Comparison of ENCODE assay signal across 19 cellular contexts in the genomic region with DNA sequence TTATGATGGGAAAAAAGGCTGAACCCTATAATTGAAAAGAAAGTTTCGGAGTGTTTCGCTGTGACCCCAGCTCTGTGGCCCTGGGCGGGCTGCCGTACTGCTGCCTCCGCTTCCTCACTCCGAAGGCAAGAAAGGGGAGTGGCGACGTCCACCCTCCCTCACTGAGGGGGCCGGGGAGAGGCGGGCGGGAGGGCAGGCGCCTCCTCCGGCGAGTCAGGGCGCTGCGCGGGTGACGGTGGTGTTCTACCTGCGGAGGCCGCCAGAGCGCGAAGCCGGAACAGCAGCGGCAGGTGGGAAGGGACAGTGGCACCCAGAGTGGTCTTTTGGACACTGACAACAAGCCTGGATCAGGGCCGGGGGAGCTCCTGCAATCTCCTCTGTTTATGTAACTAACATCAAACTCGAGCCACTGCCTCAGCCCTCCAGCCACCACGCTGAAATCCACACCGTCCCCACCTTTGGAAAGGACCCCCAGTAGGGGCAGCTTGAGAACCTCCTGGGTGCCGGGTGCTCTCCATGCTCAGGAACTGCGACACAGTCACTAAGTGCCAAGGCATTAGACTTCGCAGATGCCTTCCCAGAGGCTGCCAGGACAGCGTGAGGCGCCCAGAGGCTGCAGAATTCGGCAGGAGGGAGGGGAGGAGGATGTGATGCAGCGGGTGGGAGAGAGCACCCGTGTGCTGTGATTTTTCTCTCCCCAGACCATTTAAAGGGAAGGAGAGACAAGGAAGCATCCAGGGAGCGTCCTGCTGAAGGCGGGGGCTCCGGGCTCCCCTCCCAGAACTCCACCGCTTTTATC. TPM values are rescaled to one million over a fixed set of nuclear protein-coding genes. Genes with fewer than 3 reads are reported as not detected.
DNase-seq lines count a peak whose midpoint lies in the region; ATAC-seq and TF ChIP-seq lines count a peak whose summit lies in the region.
"Had no signal": no experiment of that assay in that cellular context is flagged by ENCODE, and none has a peak within 500 bp of the region (broad histone marks: within the 10 kb centered on the region; RNA-seq: fewer than 3 reads in every experiment).

No MANE protein-coding gene starts in this region.

- H3K4me3 Mint-ChIP-seq in WTC11: no peak overlapping the region
- H3K4me3 Mint-ChIP-seq: CD8-positive, alpha-beta memory T cell; memory B cell; naive thymus-derived CD8-positive, alpha-beta T cell; stimulated activated naive CD8-positive, alpha-beta T cell treated with anti-CD3 and anti-CD28 coated beads, Interleukin-15, Interleukin-2, amounts not matched to agents 100 ng/mL and 50 ng/mL, for 24 hours; T-cell had no signal

- H3K27me3 Mint-ChIP-seq in WTC11 (ENCODE audit: low read depth): no peaks in the 10 kb centered on the region
- H3K27me3 Mint-ChIP-seq: CD8-positive, alpha-beta memory T cell; memory B cell; naive thymus-derived CD8-positive, alpha-beta T cell; stimulated activated naive CD8-positive, alpha-beta T cell treated with anti-CD3 and anti-CD28 coated beads, Interleukin-15, Interleukin-2, amounts not matched to agents 100 ng/mL and 50 ng/mL, for 24 hours; T-cell had no signal

- peak; percentile 20; the same call in 1 of the 2 replicates for TF ChIP-seq CTCF in WTC11 (IDR thresholded peaks at IDR 0.05)
- peak; percentile 18 for TF ChIP-seq CTCF in epithelial cell of proximal tubule (conservative IDR thresholded peaks at IDR 0.05; ENCODE audit: low read depth, low read length)

- DNase-seq in WTC11 (ENCODE audit: low spot score) (peak; percentile 80), epithelial cell of proximal tubule (ENCODE audit: low read depth) (no peak), iPS-NIHi7 (ENCODE audit: extremely low spot score) (peak; percentile 89), posterior vena cava (ENCODE audit: low spot score) (peak; percentile 68), NCI-H146 treated with DMSO at 0.1 percent for 48 hours (lab: John Stamatoyannopoulos, UW; ENCODE audit: unreplicated experiment) (no peak)
- no peak for DNase-seq in activated CD8-positive, alpha-beta memory T cell treated with anti-CD3 and anti-CD28 coated beads for 24 hours
- DNase-seq: activated naive CD4-positive, alpha-beta T cell; CD8-positive, alpha-beta memory T cell; colonic mucosa; DMS79; GM23248; naive thymus-derived CD8-positive, alpha-beta T cell; NCI-H1092; NCI-H2107; NCI-H524 treated with DMSO at 0.1 percent for 48 hours had no signal

- no peaks in the 10 kb centered on the region for H3K9me3 Mint-ChIP-seq in WTC11
- H3K9me3 Mint-ChIP-seq: CD8-positive, alpha-beta memory T cell; memory B cell; naive thymus-derived CD8-positive, alpha-beta T cell; stimulated activated naive CD8-positive, alpha-beta T cell treated with anti-CD3 and anti-CD28 coated beads, Interleukin-15, Interleukin-2, amounts not matched to agents 100 ng/mL and 50 ng/mL, for 24 hours; T-cell had no signal

- H3K4me1 Mint-ChIP-seq in WTC11: peaks cover 8% of the 10 kb centered on the region

- POLR2A ChIA-PET in WTC11 (lab: Charles Lee): interaction anchor here (0.7 kb wide), 1 partner anchor 16 kb away, joined by 3 read pairs; no protein-coding TSS in a partner anchor

- no peaks in the 10 kb centered on the region for H3K36me3 Mint-ChIP-seq in WTC11

- intact Hi-C loops in posterior vena cava (cut with DNase I): loop anchor here in 1 of 2 donors (1.0 kb wide), 1 partner anchor 18 kb away; no protein-coding TSS in a partner anchor

- no peak overlapping the region for H3K4me3 ChIP-seq in epithelial cell of proximal tubule (ENCODE audit: low read depth, low read length)
- H3K4me3 ChIP-seq: colonic mucosa, GM23248 had no signal

- ATAC-seq in WTC11 (peak; percentile 85), HG03432 (IDR thresholded peaks at IDR 0.05; ENCODE audit: unreplicated experiment) (no peak)
- ATAC-seq: T-cell had no signal

- CTCF ChIA-PET in WTC11 (lab: Charles Lee): interaction anchor here (0.6 to 3.8 kb wide), 10 partner anchors 8 to 681 kb away, joined by 3 to 34 read pairs (median 4); a partner anchor contains a TSS

- no peak overlapping the region for H3K27ac Mint-ChIP-seq in WTC11
- H3K27ac Mint-ChIP-seq: memory B cell; stimulated activated naive CD8-positive, alpha-beta T cell treated with anti-CD3 and anti-CD28 coated beads, Interleukin-15, Interleukin-2, amounts not matched to agents 100 ng/mL and 50 ng/mL, for 24 hours; T-cell had no signal

TF ChIP-seq in WTC11, 78 proteins besides CTCF, POLR2A, EP300 and RAD21:
- TF ChIP-seq, protein P1, sequence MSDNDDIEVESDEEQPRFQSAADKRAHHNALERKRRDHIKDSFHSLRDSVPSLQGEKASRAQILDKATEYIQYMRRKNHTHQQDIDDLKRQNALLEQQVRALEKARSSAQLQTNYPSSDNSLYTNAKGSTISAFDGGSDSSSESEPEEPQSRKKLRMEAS (CRISPR knock-in tag; IDR thresholded peaks at IDR 0.05): peak; percentile 26; the same call in 1 of the 2 replicates
- TF ChIP-seq ESRRA (CRISPR knock-in tag; IDR thresholded peaks at IDR 0.05; ENCODE audit: borderline replicate concordance) (no peak), ZNF121 (CRISPR knock-in tag; IDR thresholded peaks at IDR 0.05) (0 out of 2 replicates have a peak, but pooled peaks have one; percentile 16), OVOL2 (CRISPR knock-in tag; IDR thresholded peaks at IDR 0.05; ENCODE audit: borderline replicate concordance) (no peak), CREB1 (CRISPR knock-in tag; IDR thresholded peaks at IDR 0.05) (no peak), ETV6 (CRISPR knock-in tag; IDR thresholded peaks at IDR 0.05) (no peak), MYBL2 (CRISPR knock-in tag; IDR thresholded peaks at IDR 0.05) (no peak), ZNF263 (CRISPR knock-in tag; IDR thresholded peaks at IDR 0.05; ENCODE audit: low read depth) (no peak)
- TF ChIP-seq, protein P2, sequence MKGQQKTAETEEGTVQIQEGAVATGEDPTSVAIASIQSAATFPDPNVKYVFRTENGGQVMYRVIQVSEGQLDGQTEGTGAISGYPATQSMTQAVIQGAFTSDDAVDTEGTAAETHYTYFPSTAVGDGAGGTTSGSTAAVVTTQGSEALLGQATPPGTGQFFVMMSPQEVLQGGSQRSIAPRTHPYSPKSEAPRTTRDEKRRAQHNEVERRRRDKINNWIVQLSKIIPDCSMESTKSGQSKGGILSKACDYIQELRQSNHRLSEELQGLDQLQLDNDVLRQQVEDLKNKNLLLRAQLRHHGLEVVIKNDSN (CRISPR knock-in tag; IDR thresholded peaks at IDR 0.05): no peak
- TF ChIP-seq, protein P3, sequence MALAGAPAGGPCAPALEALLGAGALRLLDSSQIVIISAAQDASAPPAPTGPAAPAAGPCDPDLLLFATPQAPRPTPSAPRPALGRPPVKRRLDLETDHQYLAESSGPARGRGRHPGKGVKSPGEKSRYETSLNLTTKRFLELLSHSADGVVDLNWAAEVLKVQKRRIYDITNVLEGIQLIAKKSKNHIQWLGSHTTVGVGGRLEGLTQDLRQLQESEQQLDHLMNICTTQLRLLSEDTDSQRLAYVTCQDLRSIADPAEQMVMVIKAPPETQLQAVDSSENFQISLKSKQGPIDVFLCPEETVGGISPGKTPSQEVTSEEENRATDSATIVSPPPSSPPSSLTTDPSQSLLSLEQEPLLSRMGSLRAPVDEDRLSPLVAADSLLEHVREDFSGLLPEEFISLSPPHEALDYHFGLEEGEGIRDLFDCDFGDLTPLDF (CRISPR knock-in tag; IDR thresholded peaks at IDR 0.05): no peak
- TF ChIP-seq, protein P4, sequence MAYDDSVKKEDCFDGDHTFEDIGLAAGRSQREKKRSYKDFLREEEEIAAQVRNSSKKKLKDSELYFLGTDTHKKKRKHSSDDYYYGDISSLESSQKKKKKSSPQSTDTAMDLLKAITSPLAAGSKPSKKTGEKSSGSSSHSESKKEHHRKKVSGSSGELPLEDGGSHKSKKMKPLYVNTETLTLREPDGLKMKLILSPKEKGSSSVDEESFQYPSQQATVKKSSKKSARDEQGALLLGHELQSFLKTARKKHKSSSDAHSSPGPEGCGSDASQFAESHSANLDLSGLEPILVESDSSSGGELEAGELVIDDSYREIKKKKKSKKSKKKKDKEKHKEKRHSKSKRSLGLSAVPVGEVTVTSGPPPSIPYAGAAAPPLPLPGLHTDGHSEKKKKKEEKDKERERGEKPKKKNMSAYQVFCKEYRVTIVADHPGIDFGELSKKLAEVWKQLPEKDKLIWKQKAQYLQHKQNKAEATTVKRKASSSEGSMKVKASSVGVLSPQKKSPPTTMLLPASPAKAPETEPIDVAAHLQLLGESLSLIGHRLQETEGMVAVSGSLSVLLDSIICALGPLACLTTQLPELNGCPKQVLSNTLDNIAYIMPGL (CRISPR knock-in tag; IDR thresholded peaks at IDR 0.05): 0 out of 2 replicates have a peak, but pooled peaks have one; percentile 27

RNA-seq across cellular contexts. Expression of a gene that starts 25.5 kb away (rescaled TPM):
- 26.1 to 32.5 TPM (median 27.6 TPM) in 3 replicates for total RNA-seq in WTC11 (2021)
- 33.6 and 61.3 TPM in 2 replicates for total RNA-seq in epithelial cell of proximal tubule
- 10 to 100 TPM; 11.8 to 13.0 TPM for total RNA-seq in posterior vena cava

Comparison
In these comparisons a context has a peak if more than half of its experiments do, and no peak if none do; other contexts are left out.
1. DNase-seq: peak in WTC11 (single experiment), iPS-NIHi7 (single experiment) and posterior vena cava (single experiment); none in epithelial cell of proximal tubule (single experiment), NCI-H146 treated with DMSO at 0.1 percent for 48 hours (single experiment) and activated CD8-positive, alpha-beta memory T cell treated with anti-CD3 and anti-CD28 coated beads for 24 hours (single experiment).